ENCODE assay signal across 27 cellular contexts in the genomic region with DNA sequence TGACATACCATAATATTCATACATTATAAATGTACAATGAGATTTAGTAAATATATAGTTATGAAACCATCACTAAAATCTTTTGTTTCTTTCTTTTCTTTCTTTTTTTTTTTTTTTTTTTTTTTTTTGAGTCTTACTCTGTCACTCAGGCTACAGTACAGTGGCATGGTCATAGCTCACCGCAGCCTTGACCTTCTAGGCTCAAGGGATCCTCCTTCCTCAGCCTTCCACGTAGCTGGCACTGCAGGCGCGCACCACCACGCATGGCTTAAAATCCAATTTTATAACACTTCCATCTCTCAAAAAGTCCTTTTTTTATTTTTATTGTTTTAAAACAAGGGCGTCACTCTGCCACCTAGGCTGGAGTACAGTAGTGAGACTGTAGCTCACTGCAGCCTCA.
"Had no signal": no experiment of that assay in that cellular context is flagged by ENCODE, and none has a peak within 500 bp of the region (broad histone marks: within the 10 kb centered on the region; RNA-seq: fewer than 3 reads in every experiment).

No MANE protein-coding gene starts in this region.

- H3K36me3 ChIP-seq: ovary, spleen, suprapubic skin, tibial artery, transverse colon, upper lobe of right lung, uterus had no signal

- H3K27me3 ChIP-seq: neural progenitor cell, ovary, spleen, suprapubic skin, testis, tibial artery, transverse colon, upper lobe of right lung, uterus had no signal

- H3K9ac ChIP-seq: neural progenitor cell, parathyroid adenoma had no signal

- H3K27ac ChIP-seq: neural progenitor cell, ovary, parathyroid adenoma, psoas muscle, skin epidermis, spleen, suprapubic skin, tibial artery, transverse colon, upper lobe of right lung, uterus had no signal

- H3K4me2 ChIP-seq: neural progenitor cell, smooth muscle cell had no signal

- ATAC-seq: natural killer cell; psoas muscle; right cardiac atrium; sciatic nerve; stimulated activated memory B cell treated with anti-CD40 and anti-IgM and Interleukin-4, amounts not matched to agents 10 μg/mL and 1 μg/mL and 100 μg/mL, for 72 hours; stimulated activated naive CD8-positive, alpha-beta T cell treated with anti-CD3 and anti-CD28 coated beads, Interleukin-15, amount 100 ng/mL, for 72 hours; stimulated activated naive CD8-positive, alpha-beta T cell treated with anti-CD3 and anti-CD28 coated beads, Interleukin-15, Interleukin-2, amounts not matched to agents 100 U/mL and 50 U/mL, for 24 hours; upper lobe of right lung had no signal

- H3K4me3 ChIP-seq: neural progenitor cell, ovary, psoas muscle, skin epidermis, smooth muscle cell, spleen, suprapubic skin, testis, tibial artery, transverse colon, upper lobe of right lung, uterus had no signal

- H3K4me1 ChIP-seq: neural progenitor cell, uterus had no signal

- DNase-seq: natural killer cell; occipital lobe; ovary; psoas muscle; right cardiac atrium; spleen; stimulated activated CD4-positive, alpha-beta T cell treated with anti-CD3 and anti-CD28 coated beads, Interleukin-12 subunit alpha, Interleukin-12 subunit beta, amount 100 ng/mL, for 4 hours; stimulated activated CD4-positive, alpha-beta T cell treated with anti-CD3 and anti-CD28 coated beads, Interleukin-1b, Interleukin-23, amount 100 ng/mL, for 48 hours; stimulated activated CD4-positive, alpha-beta T cell treated with anti-CD3 and anti-CD28 coated beads, Interleukin-4, amount 100 ng/mL, for 1 hour; stimulated activated CD4-positive, alpha-beta T cell treated with anti-CD3 and anti-CD28 coated beads, Interleukin-4, amount 100 ng/mL, for 4 hours; stimulated activated CD8-positive, alpha-beta memory T cell treated with anti-CD3 and anti-CD28 coated beads, Interleukin-4, amount 100 ng/mL, for 48 hours; stimulated activated naive CD4-positive, alpha-beta T cell; stimulated activated naive CD8-positive, alpha-beta T cell treated with anti-CD3 and anti-CD28 coated beads, Interleukin-15, amount 100 ng/mL, for 72 hours; stimulated activated naive CD8-positive, alpha-beta T cell treated with anti-CD3 and anti-CD28 coated beads, Interleukin-15, Interleukin-2, amounts not matched to agents 100 U/mL and 50 U/mL, for 24 hours; substantia nigra; testis; tibial artery; transverse colon; upper lobe of right lung; uterus had no signal

- H3K9me3 ChIP-seq: ovary, suprapubic skin, testis had no signal

- H2AFZ ChIP-seq: neural progenitor cell, parathyroid adenoma had no signal
